In the genomic region with DNA sequence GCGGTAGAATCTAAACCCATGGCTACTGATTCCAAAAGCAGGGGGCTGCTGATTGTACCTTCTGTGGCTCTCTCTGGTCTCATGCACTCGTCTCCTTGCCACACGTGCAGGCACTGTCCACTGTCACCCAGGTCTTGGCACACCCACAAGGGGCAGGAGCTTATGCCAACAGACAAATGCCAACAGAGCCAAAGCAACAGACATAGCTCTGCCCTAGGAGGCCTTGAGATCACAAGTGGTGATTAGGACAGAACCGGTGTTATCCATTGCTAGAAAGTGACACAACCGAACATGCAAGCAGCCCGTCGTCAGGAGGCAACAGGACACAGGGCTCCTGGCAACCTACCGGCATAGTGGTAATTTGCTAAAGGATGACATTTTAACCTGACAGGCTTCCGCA, we compare ENCODE assay signal across 14 cellular contexts.
"Had no signal": no experiment of that assay in that cellular context is flagged by ENCODE, and none has a peak within 500 bp of the region (broad histone marks: within the 10 kb centered on the region; RNA-seq: fewer than 3 reads in every experiment).

No MANE protein-coding gene starts in this region.

- H3K4me1 Mint-ChIP-seq: naive thymus-derived CD4-positive, alpha-beta T cell had no signal

- ATAC-seq: gastrocnemius medialis; heart right ventricle; naive thymus-derived CD4-positive, alpha-beta T cell; psoas muscle had no signal

- H3K27me3 Mint-ChIP-seq: naive thymus-derived CD4-positive, alpha-beta T cell; type B pancreatic cell had no signal

- H3K27ac Mint-ChIP-seq: nephron progenitor cell, type B pancreatic cell had no signal

- H3K9me3 ChIP-seq: gastrocnemius medialis, heart right ventricle, psoas muscle had no signal

- H3K4me3 Mint-ChIP-seq: naive thymus-derived CD4-positive, alpha-beta T cell; nephron progenitor cell; type B pancreatic cell had no signal

- DNase-seq: cortex of kidney; dorsolateral prefrontal cortex; effector CD8-positive, alpha-beta T cell; gastrocnemius medialis; heart right ventricle; kidney glomerular epithelial cell; mammary epithelial cell; naive thymus-derived CD4-positive, alpha-beta T cell; nephron progenitor cell; psoas muscle; small intestine; stimulated activated CD4-positive, alpha-beta T cell treated with anti-CD3 and anti-CD28 coated beads, Interleukin-12 subunit alpha, Interleukin-12 subunit beta, amount 100 ng/mL, for 4 hours; stimulated activated naive CD4-positive, alpha-beta T cell treated with Interleukin-2 at 50 U/mL for 16 hours had no signal
